1 cellular context compared by ENCODE assay signal in the genomic region with DNA sequence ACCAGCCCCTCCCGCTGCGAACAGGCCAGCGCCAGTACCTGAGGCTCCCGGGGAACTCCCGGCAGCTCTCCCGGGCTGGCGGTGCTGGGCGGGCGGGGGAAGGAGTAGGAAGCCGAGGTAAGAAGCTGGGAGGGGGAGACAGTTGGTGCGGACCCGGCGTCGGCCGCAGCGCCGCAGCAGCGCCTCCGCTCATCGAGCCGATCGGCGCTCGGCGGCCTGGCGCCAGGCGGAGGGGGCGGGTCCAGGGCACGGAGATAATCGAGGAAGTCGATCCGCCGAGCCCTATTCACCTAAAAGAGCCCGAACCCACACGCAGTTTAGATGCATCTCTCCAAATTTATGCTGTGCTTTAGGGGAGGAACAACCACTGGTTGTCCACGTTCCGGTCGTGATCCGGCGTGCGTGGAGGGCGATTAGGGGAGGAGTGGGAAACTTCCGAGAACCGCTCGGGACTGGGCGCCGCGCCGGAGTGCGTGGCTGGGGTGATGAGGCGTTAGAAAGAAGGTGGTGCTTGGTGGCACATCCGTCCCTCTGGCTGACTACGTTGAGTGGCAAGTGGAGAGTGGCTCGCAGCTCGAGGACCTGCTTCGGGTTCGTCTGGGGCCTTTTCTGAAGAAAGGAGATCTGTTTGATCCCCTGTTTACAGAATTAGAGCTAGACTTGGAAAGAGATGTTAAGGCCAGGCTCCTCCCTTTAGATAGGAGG.
TF ChIP-seq lines count a peak whose summit lies in the region.

A gene with protein sequence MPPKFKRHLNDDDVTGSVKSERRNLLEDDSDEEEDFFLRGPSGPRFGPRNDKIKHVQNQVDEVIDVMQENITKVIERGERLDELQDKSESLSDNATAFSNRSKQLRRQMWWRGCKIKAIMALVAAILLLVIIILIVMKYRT (minus strand): TSS at position 194 of the 705 bp plus-strand sequence. CDS start 3,651 bp downstream, outside the sequence.

TF ChIP-seq in HepG2, 621 proteins besides CTCF, POLR2A, EP300 and RAD21 (continued from another document):
- TF ChIP-seq, protein P1, sequence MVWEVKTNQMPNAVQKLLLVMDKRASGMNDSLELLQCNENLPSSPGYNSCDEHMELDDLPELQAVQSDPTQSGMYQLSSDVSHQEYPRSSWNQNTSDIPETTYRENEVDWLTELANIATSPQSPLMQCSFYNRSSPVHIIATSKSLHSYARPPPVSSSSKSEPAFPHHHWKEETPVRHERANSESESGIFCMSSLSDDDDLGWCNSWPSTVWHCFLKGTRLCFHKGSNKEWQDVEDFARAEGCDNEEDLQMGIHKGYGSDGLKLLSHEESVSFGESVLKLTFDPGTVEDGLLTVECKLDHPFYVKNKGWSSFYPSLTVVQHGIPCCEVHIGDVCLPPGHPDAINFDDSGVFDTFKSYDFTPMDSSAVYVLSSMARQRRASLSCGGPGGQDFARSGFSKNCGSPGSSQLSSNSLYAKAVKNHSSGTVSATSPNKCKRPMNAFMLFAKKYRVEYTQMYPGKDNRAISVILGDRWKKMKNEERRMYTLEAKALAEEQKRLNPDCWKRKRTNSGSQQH (CRISPR knock-in tag; IDR thresholded peaks at IDR 0.05; ENCODE audit: low read depth), result no peak; the same call in 1 of the 2 replicates
- peak; percentile 56; the same call in 1 of the 2 replicates for TF ChIP-seq KDM5B (CRISPR knock-in tag; IDR thresholded peaks at IDR 0.05; ENCODE audit: borderline replicate concordance)
- TF ChIP-seq ZNF3 (CRISPR knock-in tag; IDR thresholded peaks at IDR 0.05), result no peak
- TF ChIP-seq, protein P2, sequence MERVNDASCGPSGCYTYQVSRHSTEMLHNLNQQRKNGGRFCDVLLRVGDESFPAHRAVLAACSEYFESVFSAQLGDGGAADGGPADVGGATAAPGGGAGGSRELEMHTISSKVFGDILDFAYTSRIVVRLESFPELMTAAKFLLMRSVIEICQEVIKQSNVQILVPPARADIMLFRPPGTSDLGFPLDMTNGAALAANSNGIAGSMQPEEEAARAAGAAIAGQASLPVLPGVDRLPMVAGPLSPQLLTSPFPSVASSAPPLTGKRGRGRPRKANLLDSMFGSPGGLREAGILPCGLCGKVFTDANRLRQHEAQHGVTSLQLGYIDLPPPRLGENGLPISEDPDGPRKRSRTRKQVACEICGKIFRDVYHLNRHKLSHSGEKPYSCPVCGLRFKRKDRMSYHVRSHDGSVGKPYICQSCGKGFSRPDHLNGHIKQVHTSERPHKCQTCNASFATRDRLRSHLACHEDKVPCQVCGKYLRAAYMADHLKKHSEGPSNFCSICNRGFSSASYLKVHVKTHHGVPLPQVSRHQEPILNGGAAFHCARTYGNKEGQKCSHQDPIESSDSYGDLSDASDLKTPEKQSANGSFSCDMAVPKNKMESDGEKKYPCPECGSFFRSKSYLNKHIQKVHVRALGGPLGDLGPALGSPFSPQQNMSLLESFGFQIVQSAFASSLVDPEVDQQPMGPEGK (CRISPR knock-in tag; IDR thresholded peaks at IDR 0.05), result no peak; the same call in 1 of the 2 replicates
- TF ChIP-seq, protein P3, sequence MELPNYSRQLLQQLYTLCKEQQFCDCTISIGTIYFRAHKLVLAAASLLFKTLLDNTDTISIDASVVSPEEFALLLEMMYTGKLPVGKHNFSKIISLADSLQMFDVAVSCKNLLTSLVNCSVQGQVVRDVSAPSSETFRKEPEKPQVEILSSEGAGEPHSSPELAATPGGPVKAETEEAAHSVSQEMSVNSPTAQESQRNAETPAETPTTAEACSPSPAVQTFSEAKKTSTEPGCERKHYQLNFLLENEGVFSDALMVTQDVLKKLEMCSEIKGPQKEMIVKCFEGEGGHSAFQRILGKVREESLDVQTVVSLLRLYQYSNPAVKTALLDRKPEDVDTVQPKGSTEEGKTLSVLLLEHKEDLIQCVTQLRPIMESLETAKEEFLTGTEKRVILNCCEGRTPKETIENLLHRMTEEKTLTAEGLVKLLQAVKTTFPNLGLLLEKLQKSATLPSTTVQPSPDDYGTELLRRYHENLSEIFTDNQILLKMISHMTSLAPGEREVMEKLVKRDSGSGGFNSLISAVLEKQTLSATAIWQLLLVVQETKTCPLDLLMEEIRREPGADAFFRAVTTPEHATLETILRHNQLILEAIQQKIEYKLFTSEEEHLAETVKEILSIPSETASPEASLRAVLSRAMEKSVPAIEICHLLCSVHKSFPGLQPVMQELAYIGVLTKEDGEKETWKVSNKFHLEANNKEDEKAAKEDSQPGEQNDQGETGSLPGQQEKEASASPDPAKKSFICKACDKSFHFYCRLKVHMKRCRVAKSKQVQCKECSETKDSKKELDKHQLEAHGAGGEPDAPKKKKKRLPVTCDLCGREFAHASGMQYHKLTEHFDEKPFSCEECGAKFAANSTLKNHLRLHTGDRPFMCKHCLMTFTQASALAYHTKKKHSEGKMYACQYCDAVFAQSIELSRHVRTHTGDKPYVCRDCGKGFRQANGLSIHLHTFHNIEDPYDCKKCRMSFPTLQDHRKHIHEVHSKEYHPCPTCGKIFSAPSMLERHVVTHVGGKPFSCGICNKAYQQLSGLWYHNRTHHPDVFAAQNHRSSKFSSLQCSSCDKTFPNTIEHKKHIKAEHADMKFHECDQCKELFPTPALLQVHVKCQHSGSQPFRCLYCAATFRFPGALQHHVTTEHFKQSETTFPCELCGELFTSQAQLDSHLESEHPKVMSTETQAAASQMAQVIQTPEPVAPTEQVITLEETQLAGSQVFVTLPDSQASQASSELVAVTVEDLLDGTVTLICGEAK (IDR thresholded peaks at IDR 0.05), result no peak
- TF ChIP-seq, protein P3 (CRISPR knock-in tag; IDR thresholded peaks at IDR 0.05), result peak; percentile 54; the same call in 1 of the 2 replicates
- TF ChIP-seq ZSCAN29 (CRISPR knock-in tag; conservative IDR thresholded peaks at IDR 0.05), result no peak
- TF ChIP-seq, protein P4, sequence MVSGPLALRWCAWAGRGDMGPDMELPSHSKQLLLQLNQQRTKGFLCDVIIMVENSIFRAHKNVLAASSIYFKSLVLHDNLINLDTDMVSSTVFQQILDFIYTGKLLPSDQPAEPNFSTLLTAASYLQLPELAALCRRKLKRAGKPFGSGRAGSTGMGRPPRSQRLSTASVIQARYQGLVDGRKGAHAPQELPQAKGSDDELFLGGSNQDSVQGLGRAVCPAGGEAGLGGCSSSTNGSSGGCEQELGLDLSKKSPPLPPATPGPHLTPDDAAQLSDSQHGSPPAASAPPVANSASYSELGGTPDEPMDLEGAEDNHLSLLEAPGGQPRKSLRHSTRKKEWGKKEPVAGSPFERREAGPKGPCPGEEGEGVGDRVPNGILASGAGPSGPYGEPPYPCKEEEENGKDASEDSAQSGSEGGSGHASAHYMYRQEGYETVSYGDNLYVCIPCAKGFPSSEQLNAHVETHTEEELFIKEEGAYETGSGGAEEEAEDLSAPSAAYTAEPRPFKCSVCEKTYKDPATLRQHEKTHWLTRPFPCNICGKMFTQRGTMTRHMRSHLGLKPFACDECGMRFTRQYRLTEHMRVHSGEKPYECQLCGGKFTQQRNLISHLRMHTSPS (CRISPR knock-in tag; IDR thresholded peaks at IDR 0.05; ENCODE audit: low read depth), result peak; percentile 51; the same call in 1 of the 2 replicates
- no peak for TF ChIP-seq NFYC (CRISPR knock-in tag; IDR thresholded peaks at IDR 0.05)
- no peak for TF ChIP-seq ZNF569 (CRISPR knock-in tag; IDR thresholded peaks at IDR 0.05; ENCODE audit: borderline replicate concordance)
- peak; percentile 85; the same call in 1 of the 2 replicates for TF ChIP-seq RFXAP (CRISPR knock-in tag; IDR thresholded peaks at IDR 0.05; ENCODE audit: borderline replicate concordance)
